11 cellular contexts compared by ENCODE assay signal in genomic region chr6:11380969-11381744, GRCh38.
DNase-seq lines count a peak whose midpoint lies in the region; ATAC-seq and TF ChIP-seq lines count a peak whose summit lies in the region.
"Had no signal": no experiment of that assay in that cellular context is flagged by ENCODE, and none has a peak within 500 bp of the region (broad histone marks: within the 10 kb centered on the region; RNA-seq: fewer than 3 reads in every experiment).

No MANE protein-coding gene starts in this region.

- no peak for DNase-seq in activated T-cell treated with anti-CD3 and anti-CD28 coated beads, Interleukin-2, amount 50 U/mL, for 72 hours
- DNase-seq in activated T-cell treated with anti-CD3 and anti-CD28 coated beads, Interleukin-2, amount 50 U/mL, for 1 hour = no peak
- DNase-seq in T-helper 17 cell (no peak), left lung (no peak), thyroid gland (peak; percentile 61 to 68), Right ventricle myocardium superior (no peak), retina (no peak), glutamatergic neuron (no peak)
- DNase-seq: amniotic stem cell, islet precursor cell, NCI-H1417 had no signal

- peak in 1 of 2 donors; percentile 2 for ATAC-seq in activated T-cell treated with anti-CD3 and anti-CD28 coated beads, Interleukin-2, amount 50 U/mL, for 72 hours (replicated peaks in 1 of 2)
- no peak for ATAC-seq in T-helper 17 cell
- no peak for ATAC-seq in left lung
- no peak for ATAC-seq in Right ventricle myocardium superior (ENCODE audit: poor library complexity)

- intact Hi-C loops in left lung (cut with DNase I) = no loop called here
- intact Hi-C loops in thyroid gland (cut with DNase I) = no loop called here
- intact Hi-C loops in Right ventricle myocardium superior (cut with DNase I) = no loop called here

- H3K9me3 ChIP-seq in T-helper 17 cell (ENCODE audit: control insufficient read depth, low read length, poor library complexity, severe bottlenecking) = no peaks in the 10 kb centered on the region
- H3K9me3 ChIP-seq in left lung = no peaks in the 10 kb centered on the region
- H3K9me3 ChIP-seq in thyroid gland = no peaks in the 10 kb centered on the region

- peak overlapping the region; percentile 86 to 98 for H3K4me3 Mint-ChIP-seq in activated T-cell treated with anti-CD3 and anti-CD28 coated beads, Interleukin-2, amount 50 U/mL, for 72 hours
- H3K4me3 Mint-ChIP-seq in T-helper 17 cell (peak overlapping the region; percentile 94), glutamatergic neuron (ENCODE audit: unreplicated experiment) (no peak overlapping the region)

- H3K27me3 ChIP-seq in left lung (no peaks in the 10 kb centered on the region), thyroid gland (no peaks in the 10 kb centered on the region)

- H3K27me3 Mint-ChIP-seq in activated T-cell treated with anti-CD3 and anti-CD28 coated beads, Interleukin-2, amount 50 U/mL, for 72 hours (ENCODE audit: low read depth) = no peaks in the 10 kb centered on the region
- H3K27me3 Mint-ChIP-seq in T-helper 17 cell = no peaks in the 10 kb centered on the region
- peaks cover 2% of the 10 kb centered on the region for H3K27me3 Mint-ChIP-seq in glutamatergic neuron (ENCODE audit: unreplicated experiment)

- no peak for TF ChIP-seq CTCF in left lung (IDR thresholded peaks at IDR 0.05)
- no peak for TF ChIP-seq CTCF in thyroid gland (IDR thresholded peaks at IDR 0.05)
- TF ChIP-seq CTCF in glutamatergic neuron (IDR thresholded peaks at IDR 0.05; ENCODE audit: partially characterized antibody, unreplicated experiment) = no peak

- H3K27ac Mint-ChIP-seq in activated T-cell treated with anti-CD3 and anti-CD28 coated beads, Interleukin-2, amount 50 U/mL, for 72 hours = peak overlapping the region; percentile 88
- H3K27ac Mint-ChIP-seq in T-helper 17 cell (peak overlapping the region; percentile 97), glutamatergic neuron (ENCODE audit: unreplicated experiment) (no peak overlapping the region)

- peak overlapping the region in 1 of 2 donors; percentile 49 for H3K4me3 ChIP-seq in left lung
- no peak overlapping the region for H3K4me3 ChIP-seq in thyroid gland (replicated peaks in 1 of 3)

- peaks cover 0 to 3% of the 10 kb centered on the region in 2 donors for H3K9me3 Mint-ChIP-seq in activated T-cell treated with anti-CD3 and anti-CD28 coated beads, Interleukin-2, amount 50 U/mL, for 72 hours
- H3K9me3 Mint-ChIP-seq in glutamatergic neuron (ENCODE audit: unreplicated experiment) = no peaks in the 10 kb centered on the region

- TF ChIP-seq POLR2A in thyroid gland (IDR thresholded peaks at IDR 0.05) = no peak

- H3K36me3 Mint-ChIP-seq in activated T-cell treated with anti-CD3 and anti-CD28 coated beads, Interleukin-2, amount 50 U/mL, for 72 hours (ENCODE audit: insufficient read depth in 2 of 2) = peaks cover 8 to 9% of the 10 kb centered on the region in 2 donors
- H3K36me3 Mint-ChIP-seq in T-helper 17 cell (ENCODE audit: low read depth) = peaks cover 6% of the 10 kb centered on the region
- peaks cover 4% of the 10 kb centered on the region for H3K36me3 Mint-ChIP-seq in glutamatergic neuron (ENCODE audit: unreplicated experiment)

- H3K4me1 ChIP-seq in left lung (peaks cover 3 to 73% of the 10 kb centered on the region in 2 donors), thyroid gland (peaks cover 16 to 36% of the 10 kb centered on the region in 2 donors)

- peaks cover 52% of the 10 kb centered on the region for H3K4me1 Mint-ChIP-seq in activated T-cell treated with anti-CD3 and anti-CD28 coated beads, Interleukin-2, amount 50 U/mL, for 72 hours (ENCODE audit: low read depth)
- peaks cover 50% of the 10 kb centered on the region for H3K4me1 Mint-ChIP-seq in T-helper 17 cell
- no peaks in the 10 kb centered on the region for H3K4me1 Mint-ChIP-seq in glutamatergic neuron (ENCODE audit: low read depth, unreplicated experiment)

- H3K27ac ChIP-seq in left lung = peak overlapping the region; percentile 29 to 96
- H3K27ac ChIP-seq in thyroid gland = peak overlapping the region; percentile 57 to 82 (median 67)

- H3K36me3 ChIP-seq in left lung (no peaks in the 10 kb centered on the region), thyroid gland (no peaks in the 10 kb centered on the region)

- WGBS in thyroid gland, 2 donors = 62 to 64% methylated on average over 12 of the region's 12 CpGs

Comparison
In these comparisons a context has a peak if more than half of its experiments do, and no peak if none do; other contexts are left out.
1. DNase-seq: peak in thyroid gland (2 of 2); none in activated T-cell treated with anti-CD3 and anti-CD28 coated beads, Interleukin-2, amount 50 U/mL, for 72 hours (0 of 2), activated T-cell treated with anti-CD3 and anti-CD28 coated beads, Interleukin-2, amount 50 U/mL, for 1 hour (single experiment), T-helper 17 cell (0 of 3), left lung (0 of 2), Right ventricle myocardium superior (single experiment), retina (single experiment) and glutamatergic neuron (single experiment).